In genomic region chr18:76349067-76349715, GRCh38 we compare ENCODE assay signal across 8 cellular contexts.
A peak's percentile ranks its signal among the peaks of the same experiment; 100 is the strongest.
DNase-seq lines count a peak whose midpoint lies in the region; ATAC-seq, FAIRE-seq and TF ChIP-seq lines count a peak whose summit lies in the region.

No MANE protein-coding gene starts in this region.

- intact Hi-C loops in activated B cell treated with CpG ODN at 0.5 μM for 24 hours (cut with micrococcal nuclease) = loop anchor here (1.0 to 2.0 kb wide), 3 partner anchors 1697 to 1996 kb away; no protein-coding TSS in a partner anchor

- H3K9me3 Mint-ChIP-seq in activated B cell treated with CpG ODN at 0.5 μM for 24 hours = no peaks in the 10 kb centered on the region
- H3K9me3 Mint-ChIP-seq in central memory CD8-positive, alpha-beta T cell = no peaks in the 10 kb centered on the region

- FAIRE-seq in GM12891 (lab: Jason Lieb, UNC) = peak; percentile 82

- peaks cover 3% of the 10 kb centered on the region for H3K27me3 Mint-ChIP-seq in activated B cell treated with CpG ODN at 0.5 μM for 24 hours
- peaks cover 22% of the 10 kb centered on the region for H3K27me3 Mint-ChIP-seq in central memory CD8-positive, alpha-beta T cell

- ATAC-seq in HG03095 (IDR thresholded peaks at IDR 0.05; ENCODE audit: unreplicated experiment) (peak; percentile 67), activated B cell treated with CpG ODN at 0.5 μM for 24 hours (ENCODE audit: low read depth) (peak; percentile 28), left lobe of liver (peak; percentile 84), GM18520 (IDR thresholded peaks at IDR 0.05; ENCODE audit: unreplicated experiment) (no peak)
- ATAC-seq in central memory CD8-positive, alpha-beta T cell (replicated peaks; ENCODE audit: extremely low read depth, poor library complexity, severe bottlenecking) = no peak

- peaks cover 7% of the 10 kb centered on the region for H3K4me1 Mint-ChIP-seq in activated B cell treated with CpG ODN at 0.5 μM for 24 hours
- peaks cover 7% of the 10 kb centered on the region for H3K4me1 Mint-ChIP-seq in central memory CD8-positive, alpha-beta T cell

- H3K4me3 Mint-ChIP-seq in activated B cell treated with CpG ODN at 0.5 μM for 24 hours = peak overlapping the region; percentile 36
- no peak overlapping the region for H3K4me3 Mint-ChIP-seq in central memory CD8-positive, alpha-beta T cell

- POLR2A ChIA-PET in activated B cell treated with CpG ODN at 0.5 μM for 24 hours (lab: Charles Lee) = no interaction called here

- no peak for TF ChIP-seq POLR2A in GM12891 (IDR thresholded peaks at IDR 0.05; ENCODE audit: low read depth, low read length)

- H3K27ac Mint-ChIP-seq in activated B cell treated with CpG ODN at 0.5 μM for 24 hours = no peak overlapping the region
- H3K27ac Mint-ChIP-seq in central memory CD8-positive, alpha-beta T cell (ENCODE audit: low read depth) = no peak overlapping the region

- H3K36me3 Mint-ChIP-seq in activated B cell treated with CpG ODN at 0.5 μM for 24 hours (ENCODE audit: low read depth) = no peaks in the 10 kb centered on the region
- peaks cover 2% of the 10 kb centered on the region for H3K36me3 Mint-ChIP-seq in central memory CD8-positive, alpha-beta T cell (ENCODE audit: insufficient read depth)

- CTCF ChIA-PET in activated B cell treated with CpG ODN at 0.5 μM for 24 hours (lab: Charles Lee) = interaction anchor here (0.9 to 1.0 kb wide), 2 partner anchors 9 to 14 kb away, joined by 3 read pairs; no protein-coding TSS in a partner anchor

- TF ChIP-seq CTCF in activated B cell treated with CpG ODN at 0.5 μM for 24 hours (IDR thresholded peaks at IDR 0.05) = no peak

- DNase-seq in GM12891 (ENCODE audit: insufficient read length, low spot score) (peak; percentile 67), NCI-H2227 (lab: John Stamatoyannopoulos, UW; ENCODE audit: unreplicated experiment) (peak; percentile 90), activated B cell treated with CpG ODN at 0.5 μM for 24 hours (peak; percentile 38), left lobe of liver (ENCODE audit: low spot score) (peak; percentile 75)
- peak; percentile 19 to 39 for DNase-seq in central memory CD8-positive, alpha-beta T cell (ENCODE audit: low spot score in 2 of 2)
- DNase-seq in stimulated activated CD4-positive, alpha-beta T cell treated with anti-CD3 and anti-CD28 coated beads, Interleukin-4, amount 100 ng/mL, for 1 hour = peak; percentile 57

TF ChIP-seq in GM12891, 5 proteins besides CTCF, POLR2A, EP300 and RAD21:
- peak; percentile 90 for TF ChIP-seq POU2F2 (IDR thresholded peaks at IDR 0.05; ENCODE audit: low read depth, low read length)
- no peak for TF ChIP-seq POLR2AphosphoS5 (IDR thresholded peaks at IDR 0.05; ENCODE audit: low read depth, low read length)

Comparison
In these comparisons a context has a peak if more than half of its experiments do, and no peak if none do; other contexts are left out.
1. DNase-seq: peak in every context shown above with its lines; median percentile 90 in NCI-H2227; 75 in left lobe of liver; 67 in GM12891; 57 in stimulated activated CD4-positive, alpha-beta T cell treated with anti-CD3 and anti-CD28 coated beads, Interleukin-4, amount 100 ng/mL, for 1 hour; 38 in activated B cell treated with CpG ODN at 0.5 μM for 24 hours; 29 in central memory CD8-positive, alpha-beta T cell.
2. ATAC-seq: peak in HG03095 (single experiment), activated B cell treated with CpG ODN at 0.5 μM for 24 hours (single experiment) and left lobe of liver (single experiment); none in central memory CD8-positive, alpha-beta T cell (single experiment) and GM18520 (single experiment).